ENCODE assay signal across 1 cellular context in the genomic region with DNA sequence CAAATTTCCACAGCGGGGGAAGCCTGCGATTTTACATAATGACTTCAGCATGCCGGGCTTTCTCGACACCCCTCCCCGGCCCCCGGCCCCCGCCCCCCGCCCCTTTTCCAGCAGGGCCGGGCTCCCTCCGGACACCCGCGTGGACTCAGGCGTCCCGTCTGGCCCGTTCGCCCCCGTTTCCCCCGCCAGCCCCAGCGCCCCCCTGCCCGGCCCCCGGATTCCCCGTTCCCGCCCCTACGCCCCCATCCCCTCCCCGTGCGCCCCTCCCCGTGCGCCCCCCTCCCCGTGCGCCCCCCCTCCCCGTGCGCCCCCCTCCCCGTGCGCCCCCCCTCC.
TF ChIP-seq lines count a peak whose summit lies in the region.

No MANE protein-coding gene starts in this region.

TF ChIP-seq in H1, 55 proteins besides CTCF, POLR2A, EP300 and RAD21 (continued from another document):
- no peak for TF ChIP-seq NRF1 (IDR thresholded peaks at IDR 0.05; ENCODE audit: low read depth, low read length)
- TF ChIP-seq SRF (IDR thresholded peaks at IDR 0.05; ENCODE audit: low read depth, low read length): no peak
- TF ChIP-seq, protein P1, sequence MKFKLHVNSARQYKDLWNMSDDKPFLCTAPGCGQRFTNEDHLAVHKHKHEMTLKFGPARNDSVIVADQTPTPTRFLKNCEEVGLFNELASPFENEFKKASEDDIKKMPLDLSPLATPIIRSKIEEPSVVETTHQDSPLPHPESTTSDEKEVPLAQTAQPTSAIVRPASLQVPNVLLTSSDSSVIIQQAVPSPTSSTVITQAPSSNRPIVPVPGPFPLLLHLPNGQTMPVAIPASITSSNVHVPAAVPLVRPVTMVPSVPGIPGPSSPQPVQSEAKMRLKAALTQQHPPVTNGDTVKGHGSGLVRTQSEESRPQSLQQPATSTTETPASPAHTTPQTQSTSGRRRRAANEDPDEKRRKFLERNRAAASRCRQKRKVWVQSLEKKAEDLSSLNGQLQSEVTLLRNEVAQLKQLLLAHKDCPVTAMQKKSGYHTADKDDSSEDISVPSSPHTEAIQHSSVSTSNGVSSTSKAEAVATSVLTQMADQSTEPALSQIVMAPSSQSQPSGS (IDR thresholded peaks at IDR 0.05; ENCODE audit: low read length): no peak
- no peak for TF ChIP-seq RNF2 (IDR thresholded peaks at IDR 0.05; ENCODE audit: borderline replicate concordance, low read depth, low read length, missing control alignments, poor library complexity, severe bottlenecking)
- TF ChIP-seq CHD2 (IDR thresholded peaks at IDR 0.05; ENCODE audit: low read length): no peak
- no peak for TF ChIP-seq GTF2F1 (IDR thresholded peaks at IDR 0.05; ENCODE audit: borderline replicate concordance, low read depth, low read length)
